20 cellular contexts compared by ENCODE assay signal in the genomic region with DNA sequence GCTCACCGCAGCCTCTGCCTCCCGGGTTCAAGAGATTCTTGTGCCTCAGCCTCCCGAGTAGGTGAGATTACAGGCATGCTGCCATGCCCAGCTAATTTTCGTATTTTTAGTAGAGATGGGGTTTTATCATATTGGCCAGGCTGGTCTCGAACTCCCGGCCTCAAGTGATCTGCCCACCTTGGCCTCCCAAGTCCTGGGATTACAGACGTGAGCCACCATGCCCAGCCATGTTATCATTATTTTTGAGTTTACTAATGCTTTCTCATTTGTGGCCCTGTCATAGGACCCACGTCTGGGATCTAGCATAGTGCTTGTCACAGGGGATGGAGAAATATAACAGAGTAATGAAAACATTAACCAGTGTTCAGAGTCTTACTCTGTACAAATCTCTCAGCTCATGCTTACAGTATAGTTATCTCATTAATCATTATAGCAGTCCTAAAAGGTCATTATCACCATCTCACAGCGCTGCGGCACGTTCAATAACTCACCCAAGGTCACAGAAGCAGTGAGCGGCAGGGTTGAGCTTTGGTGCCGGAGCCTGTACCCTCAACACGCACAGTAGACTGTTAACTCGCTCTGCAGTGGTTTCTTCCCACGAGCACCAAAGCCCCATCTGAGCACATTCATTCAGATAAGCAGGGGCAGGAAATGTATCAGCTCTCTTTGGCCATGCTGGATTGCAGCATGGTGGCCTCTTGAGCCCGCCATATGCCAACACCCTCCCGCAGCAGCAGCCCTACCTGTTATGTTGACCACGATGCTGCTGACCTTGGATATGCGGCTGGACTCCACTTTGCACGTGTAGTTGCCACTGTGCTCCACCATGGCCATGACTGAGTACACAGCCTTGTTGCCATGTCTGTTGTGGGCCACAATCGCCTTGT. TPM values are rescaled to one million over a fixed set of nuclear protein-coding genes. Genes with fewer than 3 reads are reported as not detected.
DNase-seq lines count a peak whose midpoint lies in the region; ATAC-seq, FAIRE-seq and TF ChIP-seq lines count a peak whose summit lies in the region.
"Had no signal": no experiment of that assay in that cellular context is flagged by ENCODE, and none has a peak within 500 bp of the region (broad histone marks: within the 10 kb centered on the region; RNA-seq: fewer than 3 reads in every experiment).

No MANE protein-coding gene starts in this region.

- H2AFZ ChIP-seq in endothelial cell of umbilical vein (ENCODE audit: low read depth, low read length): no peak overlapping the region

- H3K9ac ChIP-seq in endothelial cell of umbilical vein (replicated peaks; ENCODE audit: extremely low read depth, insufficient read depth, low read length): no peak overlapping the region
- H3K9ac ChIP-seq: BLaER1 had no signal

- H3K27me3 Mint-ChIP-seq in activated CD8-positive, alpha-beta T cell treated with anti-CD3 and anti-CD28 coated beads, Interleukin-2, amount 10 ng/mL, durations not matched to agents 7 days and 5 days (ENCODE audit: low read depth): no peaks in the 10 kb centered on the region
- H3K27me3 Mint-ChIP-seq: CD8-positive, alpha-beta memory T cell had no signal

- no peaks in the 10 kb centered on the region for H3K9me3 ChIP-seq in endothelial cell of umbilical vein (replicated peaks; ENCODE audit: control insufficient read depth, insufficient read depth, low read length)
- no peaks in the 10 kb centered on the region for H3K9me3 ChIP-seq in neutrophil
- H3K9me3 ChIP-seq: BLaER1, SJCRH30 had no signal

- intact Hi-C loops in endothelial cell of umbilical vein (cut with micrococcal nuclease): no loop called here

- ATAC-seq in activated CD8-positive, alpha-beta T cell treated with anti-CD3 and anti-CD28 coated beads, Interleukin-2, amount 10 ng/mL, durations not matched to agents 7 days and 5 days: no peak

- H3K36me3 Mint-ChIP-seq in activated CD8-positive, alpha-beta T cell treated with anti-CD3 and anti-CD28 coated beads, Interleukin-2, amount 10 ng/mL, durations not matched to agents 7 days and 5 days (ENCODE audit: low read depth): peaks cover 57% of the 10 kb centered on the region

- dilution Hi-C loops in endothelial cell of umbilical vein (cut with MboI; ENCODE audit: extremely low pct_ligation_motif_present, low sequenced_read_pairs): no loop called here

- FAIRE-seq in endothelial cell of umbilical vein (lab: Jason Lieb, UNC): no peak
- FAIRE-seq: D721Med had no signal

- H3K4me2 ChIP-seq in endothelial cell of umbilical vein (ENCODE audit: insufficient read depth, low read length): no peak overlapping the region
- H3K4me2 ChIP-seq: BLaER1 had no signal

- CTCF ChIA-PET in activated CD8-positive, alpha-beta T cell treated with anti-CD3 and anti-CD28 coated beads, Interleukin-2, amount 10 ng/mL, durations not matched to agents 7 days and 5 days (lab: Charles Lee): interaction anchor here (0.6 to 1.6 kb wide), 3 partner anchors 12 to 51 kb away, joined by 3 to 4 read pairs (median 3); no protein-coding TSS in a partner anchor
- CTCF ChIA-PET in endothelial cell of umbilical vein (lab: Charles Lee): interaction anchor here (1.0 to 1.1 kb wide), 2 partner anchors 10 to 52 kb away, joined by 3 read pairs; no protein-coding TSS in a partner anchor

- H3K27ac ChIP-seq in endothelial cell of umbilical vein (ENCODE audit: insufficient read depth, low read depth, low read length) (no peak overlapping the region), neutrophil (peak overlapping the region; percentile 83)
- H3K27ac ChIP-seq: BLaER1, SJCRH30 had no signal

- H3K79me2 ChIP-seq in endothelial cell of umbilical vein (ENCODE audit: control insufficient read depth, insufficient read depth, low read length): peaks cover 48% of the 10 kb centered on the region

- POLR2A ChIA-PET in activated CD8-positive, alpha-beta T cell treated with anti-CD3 and anti-CD28 coated beads, Interleukin-2, amount 10 ng/mL, durations not matched to agents 7 days and 5 days (lab: Charles Lee): interaction anchor here (0.7 to 1.1 kb wide), 3 partner anchors 9 to 136 kb away, joined by 3 to 7 read pairs (median 4); no protein-coding TSS in a partner anchor
- POLR2A ChIA-PET in endothelial cell of umbilical vein (lab: Charles Lee): interaction anchor here (1.2 kb wide), 1 partner anchor 49 kb away, joined by 3 read pairs; no protein-coding TSS in a partner anchor

- TF ChIP-seq POLR2A in endothelial cell of umbilical vein (IDR thresholded peaks at IDR 0.05; ENCODE audit: low read depth, low read length): peak; percentile 28

- H3K36me3 ChIP-seq in endothelial cell of umbilical vein (ENCODE audit: control insufficient read depth in 2 of 2, extremely low read depth in 1 of 2, insufficient read depth in 2 of 2, low read length in 2 of 2) (peaks cover 36% of the 10 kb centered on the region in 2 experiments), neutrophil (peaks cover 72% of the 10 kb centered on the region)
- H3K36me3 ChIP-seq: BLaER1, SJCRH30 had no signal

- H3K4me1 ChIP-seq in endothelial cell of umbilical vein (ENCODE audit: control insufficient read depth, extremely low read depth, insufficient read depth, low read length): no peaks in the 10 kb centered on the region
- peaks cover 18% of the 10 kb centered on the region in 2 experiments for H3K4me1 ChIP-seq in neutrophil (ENCODE audit: control insufficient read depth in 1 of 2, insufficient read depth in 1 of 2, low read depth in 1 of 2, low read length in 1 of 2)
- H3K4me1 ChIP-seq: SJCRH30 had no signal

- DNase-seq in OCI-M1 (lab: John Stamatoyannopoulos, UW) (peak; percentile 61), endothelial cell of umbilical vein (ENCODE audit: low read depth, low spot score) (no peak), Kasumi-1 (lab: John Stamatoyannopoulos, UW) (no peak), D341Med (ENCODE audit: low spot score) (no peak)
- no peak for DNase-seq in activated CD8-positive, alpha-beta T cell treated with anti-CD3 and anti-CD28 coated beads, Interleukin-2, amount 10 ng/mL, durations not matched to agents 7 days and 5 days
- no peak for DNase-seq in activated effector memory CD4-positive, alpha-beta T cell treated with Interleukin-2 at 50 U/mL for 16 hours
- no peak for DNase-seq in activated CD8-positive, alpha-beta memory T cell treated with anti-CD3 and anti-CD28 coated beads for 24 hours
- DNase-seq: CD8-positive, alpha-beta memory T cell; DMS79; H9; NCI-H1417 treated with DMSO at 0.1 percent for 48 hours; NCI-H187 treated with DMSO at 0.1 percent for 48 hours; NCI-H2227 treated with DMSO at 0.1 percent for 48 hours; NCI-H510A treated with DMSO at 0.1 percent for 48 hours; NCI-H82; RPMI8226; SJCRH30 had no signal

- no peak overlapping the region for H3K4me3 Mint-ChIP-seq in activated CD8-positive, alpha-beta T cell treated with anti-CD3 and anti-CD28 coated beads, Interleukin-2, amount 10 ng/mL, durations not matched to agents 7 days and 5 days
- H3K4me3 Mint-ChIP-seq: CD8-positive, alpha-beta memory T cell; H9 had no signal

- H3K4me3 ChIP-seq in endothelial cell of umbilical vein (replicated peaks in 1 of 3; ENCODE audit: insufficient read depth in 1 of 3, low read depth in 1 of 3, low read length in 3 of 3) (no peak overlapping the region), neutrophil (ENCODE audit: low read depth in 1 of 2, low read length in 1 of 2) (no peak overlapping the region)
- H3K4me3 ChIP-seq: BLaER1, SJCRH30 had no signal

- H4K20me1 ChIP-seq in endothelial cell of umbilical vein (replicated peaks; ENCODE audit: control insufficient read depth, extremely low read depth, insufficient read depth, low read length): peaks cover 12% of the 10 kb centered on the region
- H4K20me1 ChIP-seq: BLaER1 had no signal

- no TSS peak for BruUV-seq in endothelial cell of umbilical vein (replicated peaks; lab: Mats Ljungman, UMichigan)

- TF ChIP-seq CTCF in endothelial cell of umbilical vein (IDR thresholded peaks at IDR 0.05; ENCODE audit: extremely low read depth in 1 of 2, insufficient read depth in 1 of 2, low read depth in 1 of 2, low read length in 2 of 2) (no peak), neutrophil (IDR thresholded peaks at IDR 0.05) (no peak)

- peaks cover 5% of the 10 kb centered on the region for H3K4me1 Mint-ChIP-seq in activated CD8-positive, alpha-beta T cell treated with anti-CD3 and anti-CD28 coated beads, Interleukin-2, amount 10 ng/mL, durations not matched to agents 7 days and 5 days (ENCODE audit: low read depth)
- H3K4me1 Mint-ChIP-seq: H9 had no signal

- H3K9me1 ChIP-seq in endothelial cell of umbilical vein (replicated peaks; ENCODE audit: control insufficient read depth, extremely low read depth, insufficient read depth, low read length): no peaks in the 10 kb centered on the region

- H3K27ac Mint-ChIP-seq in activated CD8-positive, alpha-beta T cell treated with anti-CD3 and anti-CD28 coated beads, Interleukin-2, amount 10 ng/mL, durations not matched to agents 7 days and 5 days: peak overlapping the region; percentile 9
- H3K27ac Mint-ChIP-seq: H9 had no signal

- H3K27me3 ChIP-seq in endothelial cell of umbilical vein (ENCODE audit: control insufficient read depth in 2 of 2, insufficient read depth in 2 of 2, low read length in 2 of 2): no peaks in the 10 kb centered on the region
- H3K27me3 ChIP-seq in neutrophil: no peaks in the 10 kb centered on the region
- H3K27me3 ChIP-seq: BLaER1, SJCRH30 had no signal

- H3K9me3 Mint-ChIP-seq in activated CD8-positive, alpha-beta T cell treated with anti-CD3 and anti-CD28 coated beads, Interleukin-2, amount 10 ng/mL, durations not matched to agents 7 days and 5 days (ENCODE audit: insufficient read depth): no peaks in the 10 kb centered on the region
- H3K9me3 Mint-ChIP-seq: CD8-positive, alpha-beta memory T cell; H9 had no signal

TF ChIP-seq in endothelial cell of umbilical vein, 7 proteins besides CTCF, POLR2A, EP300 and RAD21 (continues in another document):
- TF ChIP-seq JUN (IDR thresholded peaks at IDR 0.05; ENCODE audit: borderline replicate concordance, insufficient read depth, insufficient read length, low read depth) (no peak), MYC (IDR thresholded peaks at IDR 0.05; ENCODE audit: low read depth, low read length) (no peak)
- TF ChIP-seq, protein P1, sequence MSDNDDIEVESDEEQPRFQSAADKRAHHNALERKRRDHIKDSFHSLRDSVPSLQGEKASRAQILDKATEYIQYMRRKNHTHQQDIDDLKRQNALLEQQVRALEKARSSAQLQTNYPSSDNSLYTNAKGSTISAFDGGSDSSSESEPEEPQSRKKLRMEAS (IDR thresholded peaks at IDR 0.05; ENCODE audit: insufficient read depth, insufficient read length): no peak

RNA-seq across cellular contexts. Expression of a gene that starts 21.4 kb away (rescaled TPM):
- 100 to 1,000 TPM; 188 to 197 TPM for total RNA-seq in activated CD8-positive, alpha-beta T cell treated with anti-CD3 and anti-CD28 coated beads, Interleukin-2, amount 10 ng/mL, durations not matched to agents 7 days and 5 days
- total RNA-seq in endothelial cell of umbilical vein: 1,037 and 1,131 TPM in 2 replicates
- polyA plus RNA-seq in endothelial cell of umbilical vein: 621 and 832 TPM in 2 replicates
- polyA plus RNA-seq in endothelial cell of umbilical vein (2011; cell fraction: cytosol; rRNA removed): 493 and 552 TPM in 2 replicates
- polyA plus RNA-seq in endothelial cell of umbilical vein (2011; cell fraction: nucleus; rRNA removed): 383 and 504 TPM in 2 replicates
- polyA plus RNA-seq in endothelial cell of umbilical vein (2012): 893 and 1,063 TPM in 2 replicates
- polyA minus RNA-seq in endothelial cell of umbilical vein: 4,612 and 5,290 TPM in 2 replicates
- not detected for polyA minus RNA-seq in endothelial cell of umbilical vein (2011; cell fraction: cytosol; rRNA and poly(A)+ RNA removed)
- polyA minus RNA-seq in endothelial cell of umbilical vein (2011; cell fraction: nucleus; rRNA and poly(A)+ RNA removed): 645 and 1,088 TPM in 2 replicates
